Comparison of ENCODE assay signal across 5 cellular contexts in the genomic region with DNA sequence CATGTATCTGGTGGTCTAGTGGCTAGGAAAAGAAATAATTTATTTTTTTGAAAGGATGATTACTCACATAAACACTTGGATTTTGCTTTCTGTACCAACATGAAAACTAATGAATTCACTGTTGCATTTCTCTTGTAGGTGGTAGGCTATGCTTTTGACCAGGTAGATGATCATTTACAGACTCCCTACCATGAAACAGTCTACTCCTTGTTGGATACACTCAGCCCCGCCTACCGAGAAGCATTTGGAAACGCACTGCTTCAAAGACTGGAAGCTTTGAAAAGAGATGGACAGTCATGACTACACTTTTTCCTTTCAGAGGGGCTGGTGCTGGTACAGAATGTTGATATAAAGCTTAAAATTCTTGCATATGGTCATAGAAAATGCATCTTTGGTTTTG. TPM values are rescaled to one million over a fixed set of nuclear protein-coding genes. Genes with fewer than 3 reads are reported as not detected.
"Had no signal": no experiment of that assay in that cellular context is flagged by ENCODE, and none has a peak within 500 bp of the region (broad histone marks: within the 10 kb centered on the region; RNA-seq: fewer than 3 reads in every experiment).

No MANE protein-coding gene starts in this region.

- H3K9me3 Mint-ChIP-seq: GM23338, H9 had no signal

- ATAC-seq: GM23338 had no signal

- H3K27ac Mint-ChIP-seq: GM23338, H9 had no signal

- DNase-seq: H9, HCEC 1CT, IMR-90 had no signal

- H3K4me1 Mint-ChIP-seq: GM23338, H9 had no signal

- H3K4me3 Mint-ChIP-seq: GM23338, H9 had no signal

- H3K4me3 ChIP-seq: GM23338 had no signal

RNA-seq across cellular contexts. Expression of gene AK7, which starts 6.5 kb away (rescaled TPM):
- total RNA-seq: HT-29, IMR-90 had no signal
